17 cellular contexts compared by ENCODE assay signal in genomic region chr12:47312147-47312546, GRCh38.
DNase-seq lines count a peak whose midpoint lies in the region; ATAC-seq and TF ChIP-seq lines count a peak whose summit lies in the region.
"Had no signal": no experiment of that assay in that cellular context is flagged by ENCODE, and none has a peak within 500 bp of the region (broad histone marks: within the 10 kb centered on the region; RNA-seq: fewer than 3 reads in every experiment).

No MANE protein-coding gene starts in this region.

- TF ChIP-seq POLR2A in right lobe of liver (IDR thresholded peaks at IDR 0.05), result no peak

- no peaks in the 10 kb centered on the region for H3K79me2 ChIP-seq in OCI-LY7 (ENCODE audit: insufficient read depth, low read depth, low read length)

- WGBS in right lobe of liver (ENCODE audit: insufficient coverage, low coverage, low lambda C conversion rate, missing lambda C conversion rate), result 100% methylated on average over 1 of the region's 1 CpG

- peak overlapping the region; percentile 43; the same call in 1 of the 2 replicates for H3K4me2 ChIP-seq in OCI-LY7 (ENCODE audit: low read length)

- no TSS peak for BruUV-seq in OCI-LY7 (replicated peaks; lab: Mats Ljungman, UMichigan)

- POLR2A ChIA-PET in OCI-LY7 (lab: Charles Lee), result interaction anchor here (0.6 to 1.9 kb wide), 2 partner anchors 11 to 335 kb away, joined by 3 to 7 read pairs; no protein-coding TSS in a partner anchor

- no peaks in the 10 kb centered on the region for H3K9me2 ChIP-seq in OCI-LY7 (ENCODE audit: insufficient read depth, low read length)

- intact Hi-C loops in OCI-LY7 (cut with micrococcal nuclease; ENCODE audit: unreplicated experiment), result loop anchor here (2.0 to 5.0 kb wide), 2 partner anchors 50 to 85 kb away; no protein-coding TSS in a partner anchor
- intact Hi-C loops in right lobe of liver (cut with DNase I), result no loop called here
- intact Hi-C loops in left lung (cut with DNase I), result no loop called here

- CTCF ChIA-PET in OCI-LY7 (lab: Charles Lee; ENCODE audit: unreplicated experiment), result no interaction called here

- H3K4me1 ChIP-seq in OCI-LY7 (ENCODE audit: insufficient read depth, low read length, poor library complexity, severe bottlenecking), result peaks cover 24% of the 10 kb centered on the region
- H3K4me1 ChIP-seq in right lobe of liver, result peaks cover 0 to 67% (median 17%) of the 10 kb centered on the region in 4 donors
- H3K4me1 ChIP-seq in left lung, result peaks cover 2 to 26% of the 10 kb centered on the region in 2 donors

- H3K36me3 ChIP-seq in OCI-LY7 (ENCODE audit: insufficient read depth, low read length) (no peaks in the 10 kb centered on the region), right lobe of liver (no peaks in the 10 kb centered on the region), left lung (no peaks in the 10 kb centered on the region)
- H3K36me3 ChIP-seq: SJSA1 had no signal

- H3K9me3 ChIP-seq in OCI-LY7 (ENCODE audit: low read length) (no peaks in the 10 kb centered on the region), right lobe of liver (no peaks in the 10 kb centered on the region), left lung (no peaks in the 10 kb centered on the region)
- H3K9me3 ChIP-seq: SJSA1 had no signal

- H3K4me3 ChIP-seq in OCI-LY7 (ENCODE audit: low read depth, low read length, poor library complexity, severe bottlenecking) (no peak overlapping the region), right lobe of liver (no peak overlapping the region), left lung (no peak overlapping the region)
- H3K4me3 ChIP-seq: GM12878, SJSA1 had no signal

- H2AFZ ChIP-seq in OCI-LY7 (ENCODE audit: low read length), result no peak overlapping the region

- H3K27ac ChIP-seq in OCI-LY7 (ENCODE audit: low read depth, low read length, poor library complexity, severe bottlenecking) (no peak overlapping the region), right lobe of liver (peak overlapping the region in 2 of 3 donors; percentile 45 to 73), left lung (no peak overlapping the region)
- H3K27ac ChIP-seq: SJSA1 had no signal

- H3K27me3 ChIP-seq in right lobe of liver (no peaks in the 10 kb centered on the region), left lung (no peaks in the 10 kb centered on the region)
- H3K27me3 ChIP-seq: SJSA1 had no signal

- DNase-seq in OCI-LY7 (ENCODE audit: low spot score), result no peak
- no peak for DNase-seq in right lobe of liver
- no peak for DNase-seq in SK-N-DZ (ENCODE audit: low spot score)
- DNase-seq in left lung, result no peak
- no peak for DNase-seq in activated gamma-delta T cell treated with Interleukin-2 at 50 U/mL for 16 hours
- no peak for DNase-seq in GM03348 (ENCODE audit: low spot score)
- DNase-seq: DMS 273 treated with DMSO at 0.1 percent for 48 hours, GF-D8, KG1, NCI-H1436, NCI-H2029, NCI-H2171, NCI-H526 had no signal

- TF ChIP-seq CTCF in OCI-LY7 (conservative IDR thresholded peaks at IDR 0.05; ENCODE audit: low read length) (no peak), right lobe of liver (IDR thresholded peaks at IDR 0.05) (no peak), left lung (IDR thresholded peaks at IDR 0.05) (no peak)

- ATAC-seq in GM19397 (IDR thresholded peaks at IDR 0.05; ENCODE audit: unreplicated experiment) (peak; percentile 3), right lobe of liver (no peak), left lung (no peak)
- ATAC-seq: Panc1 had no signal

- H4K20me1 ChIP-seq in OCI-LY7 (ENCODE audit: insufficient read depth, low read length), result no peaks in the 10 kb centered on the region

Comparison
In these comparisons a context has a peak if more than half of its experiments do, and no peak if none do; other contexts are left out.
1. H3K27ac ChIP-seq: peak in right lobe of liver (2 of 3); none in OCI-LY7 (single experiment) and left lung (0 of 2).